11 cellular contexts compared by ENCODE assay signal in genomic region chr16:80718480-80719220, GRCh38.
DNase-seq lines count a peak whose midpoint lies in the region; ATAC-seq and TF ChIP-seq lines count a peak whose summit lies in the region.
"Had no signal": no experiment of that assay in that cellular context is flagged by ENCODE, and none has a peak within 500 bp of the region (broad histone marks: within the 10 kb centered on the region; RNA-seq: fewer than 3 reads in every experiment).

No MANE protein-coding gene starts in this region.

- no peak overlapping the region for H3K27ac Mint-ChIP-seq in activated T-cell treated with anti-CD3 and anti-CD28 coated beads, Interleukin-2, amount 50 U/mL, for 24 hours
- H3K27ac Mint-ChIP-seq in CD8-positive, alpha-beta memory T cell = peak overlapping the region in 2 of 8 donors; percentile 10 to 72

- H3K27me3 ChIP-seq in CD8-positive, alpha-beta memory T cell (ENCODE audit: insufficient read depth, low read length, poor library complexity, severe bottlenecking) = no peaks in the 10 kb centered on the region
- H3K27me3 ChIP-seq: sigmoid colon had no signal

- peaks cover 15% of the 10 kb centered on the region for H3K4me1 ChIP-seq in CD8-positive, alpha-beta memory T cell (ENCODE audit: insufficient read depth, low read length)

- H3K4me3 Mint-ChIP-seq in activated T-cell treated with anti-CD3 and anti-CD28 coated beads, Interleukin-2, amount 50 U/mL, for 24 hours = no peak overlapping the region
- H3K4me3 Mint-ChIP-seq in CD8-positive, alpha-beta memory T cell = no peak overlapping the region

- no peaks in the 10 kb centered on the region for H3K36me3 ChIP-seq in CD8-positive, alpha-beta memory T cell (ENCODE audit: insufficient read depth, low read length)
- H3K36me3 ChIP-seq: sigmoid colon had no signal

- TF ChIP-seq CTCF in RWPE1 (conservative IDR thresholded peaks at IDR 0.05; ENCODE audit: low read depth) (no peak), fibroblast of pulmonary artery (IDR thresholded peaks at IDR 0.05; ENCODE audit: low read length, missing control alignments) (no peak), retinal pigment epithelial cell (conservative IDR thresholded peaks at IDR 0.05; ENCODE audit: low read depth, low read length) (no peak)

- no peaks in the 10 kb centered on the region for H3K36me3 Mint-ChIP-seq in activated T-cell treated with anti-CD3 and anti-CD28 coated beads, Interleukin-2, amount 50 U/mL, for 24 hours (ENCODE audit: low read depth)
- peaks cover 0 to under 1% (median 0%) of the 10 kb centered on the region in 3 donors for H3K36me3 Mint-ChIP-seq in CD8-positive, alpha-beta memory T cell

- no peaks in the 10 kb centered on the region for H3K9me3 ChIP-seq in CD8-positive, alpha-beta memory T cell (ENCODE audit: low read length)

- H3K4me3 ChIP-seq in fibroblast of pulmonary artery (replicated peaks; ENCODE audit: low read depth, low read length) (no peak overlapping the region), retinal pigment epithelial cell (ENCODE audit: low read length) (no peak overlapping the region)
- no peak overlapping the region for H3K4me3 ChIP-seq in CD8-positive, alpha-beta memory T cell (ENCODE audit: low read length)
- H3K4me3 ChIP-seq: sigmoid colon had no signal

- H3K27me3 Mint-ChIP-seq in activated T-cell treated with anti-CD3 and anti-CD28 coated beads, Interleukin-2, amount 50 U/mL, for 24 hours = no peaks in the 10 kb centered on the region
- H3K27me3 Mint-ChIP-seq in CD8-positive, alpha-beta memory T cell = no peaks in the 10 kb centered on the region

- peaks cover 20% of the 10 kb centered on the region for H3K4me1 Mint-ChIP-seq in activated T-cell treated with anti-CD3 and anti-CD28 coated beads, Interleukin-2, amount 50 U/mL, for 24 hours (ENCODE audit: low read depth)
- peaks cover 22 to 39% (median 22%) of the 10 kb centered on the region in 3 donors for H3K4me1 Mint-ChIP-seq in CD8-positive, alpha-beta memory T cell

- no peak overlapping the region for H3K27ac ChIP-seq in RWPE1
- H3K27ac ChIP-seq in CD8-positive, alpha-beta memory T cell (ENCODE audit: low read depth, low read length) = no peak overlapping the region
- H3K27ac ChIP-seq: sigmoid colon had no signal

- DNase-seq in NCI-H1417 (lab: John Stamatoyannopoulos, UW) (peak; percentile 3 to 34 (median 25)), NCI-H1417 treated with DMSO at 0.1 percent for 48 hours (lab: John Stamatoyannopoulos, UW) (no peak), RWPE1 (ENCODE audit: low spot score) (peak; percentile 12), fibroblast of pulmonary artery (ENCODE audit: low read depth) (peak; percentile 62), retinal pigment epithelial cell (ENCODE audit: low read depth) (peak; percentile 78)
- DNase-seq in activated T-cell treated with anti-CD3 and anti-CD28 coated beads, Interleukin-2, amount 50 U/mL, for 24 hours = no peak
- no peak for DNase-seq in CD8-positive, alpha-beta memory T cell
- DNase-seq: KG1, OCI-M1, sigmoid colon had no signal

- no peaks in the 10 kb centered on the region for H3K9me3 Mint-ChIP-seq in activated T-cell treated with anti-CD3 and anti-CD28 coated beads, Interleukin-2, amount 50 U/mL, for 24 hours
- H3K9me3 Mint-ChIP-seq in CD8-positive, alpha-beta memory T cell = peaks cover 0 to 10% (median 4%) of the 10 kb centered on the region in 5 donors

- POLR2A ChIA-PET in RWPE1 (lab: Yijun Ruan, JAX; ENCODE audit: low non-redundant PET) = no interaction called here
- POLR2A ChIA-PET in CD8-positive, alpha-beta memory T cell (lab: Charles Lee) = no interaction called here

- CTCF ChIA-PET in RWPE1 (lab: Yijun Ruan, JAX) = no interaction called here
- CTCF ChIA-PET in CD8-positive, alpha-beta memory T cell (lab: Charles Lee) = no interaction called here

- no peak for ATAC-seq in HG03442 (IDR thresholded peaks at IDR 0.05; ENCODE audit: unreplicated experiment)

Comparison
In these comparisons a context has a peak if more than half of its experiments do, and no peak if none do; other contexts are left out.
1. DNase-seq: peak in NCI-H1417 (3 of 3), RWPE1 (single experiment), fibroblast of pulmonary artery (single experiment) and retinal pigment epithelial cell (single experiment); none in NCI-H1417 treated with DMSO at 0.1 percent for 48 hours (single experiment), activated T-cell treated with anti-CD3 and anti-CD28 coated beads, Interleukin-2, amount 50 U/mL, for 24 hours (single experiment) and CD8-positive, alpha-beta memory T cell (0 of 5).